ENCODE assay signal across 8 cellular contexts in the genomic region with DNA sequence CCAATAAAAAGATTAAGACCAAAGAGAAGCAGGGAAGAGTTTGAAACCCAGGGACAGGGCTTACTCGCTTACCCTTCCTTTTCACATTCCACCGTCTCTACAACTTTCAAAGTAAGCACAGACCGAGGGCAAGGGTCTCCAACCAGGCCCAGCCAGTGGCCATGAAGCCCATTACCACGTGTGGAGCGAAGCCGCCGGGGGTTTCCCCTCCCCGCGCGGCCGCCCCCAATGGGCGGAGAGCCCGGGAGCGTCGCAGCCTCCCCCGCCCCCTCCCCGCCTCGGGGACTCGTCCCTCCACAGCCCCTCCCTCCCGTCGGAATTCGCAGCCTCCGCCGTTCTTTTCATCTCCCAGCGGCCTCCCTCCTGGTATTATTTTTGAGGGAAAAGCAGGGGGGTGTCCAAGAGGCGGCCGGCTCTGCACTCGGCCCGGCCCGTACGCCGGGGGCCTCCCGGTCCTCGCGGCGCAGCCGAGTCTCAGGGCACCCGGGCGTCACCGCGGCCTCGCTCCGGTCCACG. TPM values are rescaled to one million over a fixed set of nuclear protein-coding genes. Genes with fewer than 3 reads are reported as not detected.
DNase-seq lines count a peak whose midpoint lies in the region; ATAC-seq and TF ChIP-seq lines count a peak whose summit lies in the region.

No MANE protein-coding gene starts in this region.

- peak; percentile 46 for ATAC-seq in CD4-positive, alpha-beta T cell (ENCODE audit: poor library complexity)
- peak; percentile 17 for ATAC-seq in foreskin keratinocyte

- H3K4me1 Mint-ChIP-seq in CD4-positive, alpha-beta T cell (ENCODE audit: low read depth) = peaks cover 64% of the 10 kb centered on the region

- peaks cover 13% of the 10 kb centered on the region for H3K36me3 ChIP-seq in neuron (ENCODE audit: insufficient read depth, low read length)
- H3K36me3 ChIP-seq in subcutaneous abdominal adipose tissue (ENCODE audit: control insufficient read depth in 5 of 5, insufficient read depth in 5 of 5, low read length in 5 of 5) = peaks cover 0 to 3% (median 0%) of the 10 kb centered on the region in 5 donors

- H3K4me1 ChIP-seq in foreskin keratinocyte (peaks cover 31% of the 10 kb centered on the region), neuron (ENCODE audit: insufficient read depth, low read length) (peaks cover 28% of the 10 kb centered on the region), subcutaneous abdominal adipose tissue (ENCODE audit: control insufficient read depth in 5 of 5, insufficient read depth in 5 of 5, low read length in 5 of 5) (peaks cover 0 to 25% (median 19%) of the 10 kb centered on the region in 5 donors)

- DNase-seq in CD4-positive, alpha-beta T cell = peak; percentile 38 to 74 (median 64)
- DNase-seq in GM20000 (ENCODE audit: low spot score) (peak; percentile 86), HT1080 (ENCODE audit: low read depth) (peak; percentile 60), RWPE1 (ENCODE audit: low spot score) (peak; percentile 81), foreskin keratinocyte (peak; percentile 27 to 55)
- peak; percentile 69 for DNase-seq in activated gamma-delta T cell treated with anti-CD3 and anti-CD28 coated beads, Interleukin-2, amount 50 U/mL, for 16 hours (ENCODE audit: low read depth)

- peak overlapping the region; percentile 96 for H3K4me3 ChIP-seq in neuron (ENCODE audit: low read length)
- H3K4me3 ChIP-seq in subcutaneous abdominal adipose tissue (ENCODE audit: low read depth in 1 of 5, low read length in 5 of 5) = peak overlapping the region; percentile 72 to 92 (median 78)

- H3K9ac ChIP-seq in subcutaneous abdominal adipose tissue (ENCODE audit: low read length in 5 of 5) = peak overlapping the region; percentile 75 to 99 (median 95)

- H3K27ac ChIP-seq in CD4-positive, alpha-beta T cell (ENCODE audit: low read depth, low read length) = peak overlapping the region; percentile 99
- H3K27ac ChIP-seq in RWPE1 (peak overlapping the region; percentile 96), foreskin keratinocyte (peak overlapping the region; percentile 77), subcutaneous abdominal adipose tissue (ENCODE audit: low read depth, low read length) (peak overlapping the region; percentile 98)

- peak overlapping the region; percentile 100 for H3K4me3 Mint-ChIP-seq in CD4-positive, alpha-beta T cell

- peaks cover 32% of the 10 kb centered on the region for H3K36me3 Mint-ChIP-seq in CD4-positive, alpha-beta T cell (ENCODE audit: low read depth)

- POLR2A ChIA-PET in CD4-positive, alpha-beta T cell (lab: Charles Lee) = interaction anchor here (0.5 to 3.6 kb wide), 14 partner anchors 19 to 751 kb away, joined by 3 to 32 read pairs (median 4); a partner anchor contains a TSS
- POLR2A ChIA-PET in RWPE1 (lab: Yijun Ruan, JAX; ENCODE audit: low non-redundant PET) = no interaction called here

- no peaks in the 10 kb centered on the region for H3K9me3 ChIP-seq in CD4-positive, alpha-beta T cell (ENCODE audit: control insufficient read depth, low read length)
- H3K9me3 ChIP-seq in neuron (ENCODE audit: low read length) = peaks cover 8% of the 10 kb centered on the region
- peaks cover 0 to 5% (median 2%) of the 10 kb centered on the region in 5 donors for H3K9me3 ChIP-seq in subcutaneous abdominal adipose tissue (ENCODE audit: control insufficient read depth in 5 of 5, low read length in 5 of 5)

- no peaks in the 10 kb centered on the region for H3K27me3 Mint-ChIP-seq in CD4-positive, alpha-beta T cell

- H3K27ac Mint-ChIP-seq in CD4-positive, alpha-beta T cell = peak overlapping the region; percentile 98

- TF ChIP-seq CTCF in CD4-positive, alpha-beta T cell (IDR thresholded peaks at IDR 0.05) = no peak
- TF ChIP-seq CTCF in GM20000 (IDR thresholded peaks at IDR 0.05; ENCODE audit: extremely low read depth, missing control alignments) = no peak
- no peak for TF ChIP-seq CTCF in RWPE1 (conservative IDR thresholded peaks at IDR 0.05; ENCODE audit: low read depth)
- no peak for TF ChIP-seq CTCF in foreskin keratinocyte (conservative IDR thresholded peaks at IDR 0.05)

- H3K27me3 ChIP-seq in CD4-positive, alpha-beta T cell (ENCODE audit: control insufficient read depth, insufficient read depth, low read length) = no peaks in the 10 kb centered on the region
- H3K27me3 ChIP-seq in foreskin keratinocyte (no peaks in the 10 kb centered on the region), neuron (ENCODE audit: insufficient read depth, low read length) (no peaks in the 10 kb centered on the region), subcutaneous abdominal adipose tissue (ENCODE audit: control insufficient read depth in 5 of 5, insufficient read depth in 4 of 5, low read length in 5 of 5) (no peaks in the 10 kb centered on the region)

- H2AFZ ChIP-seq in neuron (ENCODE audit: low read depth, low read length) = peak overlapping the region; percentile 88

- peaks cover 2% of the 10 kb centered on the region for H3K9me3 Mint-ChIP-seq in CD4-positive, alpha-beta T cell

- CTCF ChIA-PET in CD4-positive, alpha-beta T cell (lab: Charles Lee) = interaction anchor here (1.4 kb wide), 1 partner anchor 266 kb away, joined by 4 read pairs; no protein-coding TSS in a partner anchor
- CTCF ChIA-PET in RWPE1 (lab: Yijun Ruan, JAX) = interaction anchor here (0.9 kb wide), 1 partner anchor 264 kb away, joined by 3 read pairs; a partner anchor contains a TSS

- intact Hi-C loops in CD4-positive, alpha-beta T cell (cut with DNase I, micrococcal nuclease) = loop anchor here (2.0 to 10.0 kb wide), 6 partner anchors 37 to 692 kb away; a partner anchor contains a TSS

RNA-seq across cellular contexts. Expression of a gene that starts 0.7 kb away (rescaled TPM):
- total RNA-seq in CD4-positive, alpha-beta T cell = 100 to 1,000 TPM; 646 to 654 TPM
- total RNA-seq in HT1080 (2014; rRNA removed; shearing (Covaris generic)) = 262 and 444 TPM in 2 replicates
- polyA plus RNA-seq in HT1080 (2015; cell fraction: cytosol; rRNA removed) = 999 and 1,271 TPM in 2 replicates
- polyA plus RNA-seq in HT1080 (2015; cell fraction: nucleus; rRNA removed) = 741 and 770 TPM in 2 replicates
- total RNA-seq in foreskin keratinocyte = 423 and 448 TPM in 2 replicates
- 359 and 389 TPM in 2 replicates for polyA plus RNA-seq in foreskin keratinocyte

RNA-seq across cellular contexts. Expression of a gene that starts 52.2 kb away (rescaled TPM):
- total RNA-seq in CD4-positive, alpha-beta T cell = 1 to 10 TPM; 6.5 TPM
- 155 and 184 TPM in 2 replicates for total RNA-seq in HT1080 (2014; rRNA removed; shearing (Covaris generic))
- polyA plus RNA-seq in HT1080 (2015; cell fraction: cytosol; rRNA removed) = 274 and 370 TPM in 2 replicates
- polyA plus RNA-seq in HT1080 (2015; cell fraction: nucleus; rRNA removed) = 246 and 289 TPM in 2 replicates
- 126 and 138 TPM in 2 replicates for total RNA-seq in foreskin keratinocyte
- 80.4 and 82.7 TPM in 2 replicates for polyA plus RNA-seq in foreskin keratinocyte

Comparison
In these comparisons a context has a peak if more than half of its experiments do, and no peak if none do; other contexts are left out.
1. Peak in every context shown above with its lines: DNase-seq, ATAC-seq, H3K4me3 ChIP-seq and H3K27ac ChIP-seq.
2. RNA of a gene that starts 52.2 kb away (total RNA-seq): 155 to 184 TPM in HT1080 and 126 to 138 TPM in foreskin keratinocyte; 6.5 TPM in CD4-positive, alpha-beta T cell; every median in the first group is over 10 times any median in the second.